13 cellular contexts compared by ENCODE assay signal in genomic region chr1:230581446-230582079, GRCh38.
DNase-seq lines count a peak whose midpoint lies in the region; ATAC-seq and TF ChIP-seq lines count a peak whose summit lies in the region.
"Had no signal": no experiment of that assay in that cellular context is flagged by ENCODE, and none has a peak within 500 bp of the region (broad histone marks: within the 10 kb centered on the region; RNA-seq: fewer than 3 reads in every experiment).

No MANE protein-coding gene starts in this region.

- H3K27me3 ChIP-seq in H7 (ENCODE audit: control insufficient read depth, insufficient read depth, low read length): no peaks in the 10 kb centered on the region
- H3K27me3 ChIP-seq in endodermal cell (ENCODE audit: control insufficient read depth, insufficient read depth, low read length, poor library complexity, severe bottlenecking): no peaks in the 10 kb centered on the region
- no peaks in the 10 kb centered on the region for H3K27me3 ChIP-seq in ascending aorta

- no peak overlapping the region for H3K27ac ChIP-seq in endodermal cell (ENCODE audit: low read depth, low read length)
- H3K27ac ChIP-seq in ascending aorta: no peak overlapping the region
- H3K27ac ChIP-seq: GM23248 had no signal

- H3K9me3 ChIP-seq in endodermal cell (ENCODE audit: control insufficient read depth, low read length) (peaks cover 20% of the 10 kb centered on the region), ascending aorta (no peaks in the 10 kb centered on the region)

- POLR2A ChIA-PET in activated CD4-positive, alpha-beta T cell treated with anti-CD3 and anti-CD28 coated beads, Interleukin-2, amount 10 ng/mL, durations not matched to agents 7 days and 5 days (lab: Charles Lee): no interaction called here

- H3K4me1 Mint-ChIP-seq in endodermal cell: peaks cover 6% of the 10 kb centered on the region
- no peaks in the 10 kb centered on the region for H3K4me1 Mint-ChIP-seq in activated CD4-positive, alpha-beta T cell treated with anti-CD3 and anti-CD28 coated beads, Interleukin-2, amount 10 ng/mL, durations not matched to agents 7 days and 5 days
- H3K4me1 Mint-ChIP-seq: natural killer cell had no signal

- H3K36me3 ChIP-seq in H7 (replicated peaks; ENCODE audit: control insufficient read depth, insufficient read depth, low read length) (no peaks in the 10 kb centered on the region), endodermal cell (ENCODE audit: control insufficient read depth, insufficient read depth, low read length) (no peaks in the 10 kb centered on the region), ascending aorta (no peaks in the 10 kb centered on the region)

- TF ChIP-seq CTCF in endodermal cell (conservative IDR thresholded peaks at IDR 0.05) (peak; percentile 56), ascending aorta (IDR thresholded peaks at IDR 0.05) (no peak)

- H3K4me3 ChIP-seq in H7 (ENCODE audit: insufficient read depth, low read depth, low read length) (no peak overlapping the region), endodermal cell (ENCODE audit: low read length) (no peak overlapping the region), ascending aorta (no peak overlapping the region)
- H3K4me3 ChIP-seq: GM23248 had no signal

- CTCF ChIA-PET in activated CD4-positive, alpha-beta T cell treated with anti-CD3 and anti-CD28 coated beads, Interleukin-2, amount 10 ng/mL, durations not matched to agents 7 days and 5 days (lab: Charles Lee): interaction anchor here (0.7 kb wide), 1 partner anchor 145 kb away, joined by 3 read pairs; no protein-coding TSS in a partner anchor

- H3K4me3 Mint-ChIP-seq in endodermal cell: no peak overlapping the region
- H3K4me3 Mint-ChIP-seq in activated CD4-positive, alpha-beta T cell treated with anti-CD3 and anti-CD28 coated beads, Interleukin-2, amount 10 ng/mL, durations not matched to agents 7 days and 5 days: no peak overlapping the region
- H3K4me3 Mint-ChIP-seq: natural killer cell had no signal

- H3K27ac Mint-ChIP-seq in endodermal cell: no peak overlapping the region
- H3K27ac Mint-ChIP-seq in activated CD4-positive, alpha-beta T cell treated with anti-CD3 and anti-CD28 coated beads, Interleukin-2, amount 10 ng/mL, durations not matched to agents 7 days and 5 days: no peak overlapping the region
- H3K27ac Mint-ChIP-seq: natural killer cell had no signal

- H3K9me3 Mint-ChIP-seq in endodermal cell: peaks cover 19% of the 10 kb centered on the region
- H3K9me3 Mint-ChIP-seq in activated CD4-positive, alpha-beta T cell treated with anti-CD3 and anti-CD28 coated beads, Interleukin-2, amount 10 ng/mL, durations not matched to agents 7 days and 5 days: no peaks in the 10 kb centered on the region
- H3K9me3 Mint-ChIP-seq: natural killer cell had no signal

- H3K4me1 ChIP-seq in endodermal cell (ENCODE audit: control insufficient read depth, insufficient read depth, low read length) (no peaks in the 10 kb centered on the region), ascending aorta (no peaks in the 10 kb centered on the region)

- intact Hi-C loops in ascending aorta (cut with DNase I): no loop called here

- ATAC-seq in GM21825 (IDR thresholded peaks at IDR 0.05; ENCODE audit: unreplicated experiment) (no peak), HG03108 (IDR thresholded peaks at IDR 0.05; ENCODE audit: unreplicated experiment) (no peak)
- ATAC-seq: natural killer cell, SK-N-SH treated with all-trans-retinoic acid at 6 μM for 48 hours had no signal

- DNase-seq in COLO668 (lab: John Stamatoyannopoulos, UW; ENCODE audit: unreplicated experiment) (peak; percentile 27), H7 (peak; percentile 68), NOMO-1 (lab: John Stamatoyannopoulos, UW; ENCODE audit: unreplicated experiment in 2 of 2) (peak; percentile 36 to 47), endodermal cell (peak; percentile 67), ascending aorta (ENCODE audit: low spot score in 2 of 2) (no peak)
- no peak for DNase-seq in activated CD4-positive, alpha-beta T cell treated with anti-CD3 and anti-CD28 coated beads, Interleukin-2, amount 10 ng/mL, durations not matched to agents 7 days and 5 days
- DNase-seq: anterior cingulate cortex, GM23248, natural killer cell, NCI-H1930 had no signal

- H3K36me3 Mint-ChIP-seq in endodermal cell (ENCODE audit: low read depth): no peaks in the 10 kb centered on the region
- H3K36me3 Mint-ChIP-seq in activated CD4-positive, alpha-beta T cell treated with anti-CD3 and anti-CD28 coated beads, Interleukin-2, amount 10 ng/mL, durations not matched to agents 7 days and 5 days (ENCODE audit: low read depth): no peaks in the 10 kb centered on the region
- H3K36me3 Mint-ChIP-seq: natural killer cell had no signal

- no peaks in the 10 kb centered on the region for H3K27me3 Mint-ChIP-seq in endodermal cell (ENCODE audit: insufficient read depth)
- H3K27me3 Mint-ChIP-seq in activated CD4-positive, alpha-beta T cell treated with anti-CD3 and anti-CD28 coated beads, Interleukin-2, amount 10 ng/mL, durations not matched to agents 7 days and 5 days: peaks cover 11% of the 10 kb centered on the region

- no peak overlapping the region for H3K9ac ChIP-seq in endodermal cell (ENCODE audit: extremely low read depth, low read length, poor library complexity, severe bottlenecking)
- H3K9ac ChIP-seq: GM23248 had no signal

- 86 to 90% methylated on average over 13 to 19 of the region's 19 CpGs for WGBS in endodermal cell (ENCODE audit: insufficient coverage in 1 of 2, insufficient read length in 1 of 2), 2 experiments

Comparison
In these comparisons a context has a peak if more than half of its experiments do, and no peak if none do; other contexts are left out.
1. DNase-seq: peak in COLO668 (single experiment), H7 (single experiment), NOMO-1 (2 of 2) and endodermal cell (single experiment); none in activated CD4-positive, alpha-beta T cell treated with anti-CD3 and anti-CD28 coated beads, Interleukin-2, amount 10 ng/mL, durations not matched to agents 7 days and 5 days (single experiment) and ascending aorta (0 of 2).